ENCODE assay signal across 14 cellular contexts in genomic region chr12:16076970-16077527, GRCh38.
A peak's percentile ranks its signal among the peaks of the same experiment; 100 is the strongest.
DNase-seq lines count a peak whose midpoint lies in the region; ATAC-seq, FAIRE-seq and TF ChIP-seq lines count a peak whose summit lies in the region.
"Had no signal": no experiment of that assay in that cellular context is flagged by ENCODE, and none has a peak within 500 bp of the region (broad histone marks: within the 10 kb centered on the region; RNA-seq: fewer than 3 reads in every experiment).

No MANE protein-coding gene starts in this region.

- ATAC-seq in GM18870 (IDR thresholded peaks at IDR 0.05; ENCODE audit: unreplicated experiment) (peak; percentile 56), GM21529 (IDR thresholded peaks at IDR 0.05; ENCODE audit: unreplicated experiment) (peak; percentile 19), HG03159 (IDR thresholded peaks at IDR 0.05; ENCODE audit: unreplicated experiment) (peak; percentile 56), left colon (peak; percentile 97)
- ATAC-seq: sciatic nerve had no signal

- TF ChIP-seq POLR2A in prostate gland (IDR thresholded peaks at IDR 0.05): no peak

- TF ChIP-seq CTCF in kidney (IDR thresholded peaks at IDR 0.05; ENCODE audit: borderline replicate concordance, extremely low read depth, insufficient read depth) (no peak), prostate gland (IDR thresholded peaks at IDR 0.05) (no peak)

- 89% methylated on average over 1 of the region's 1 CpG for WGBS in prostate gland

- H3K27me3 ChIP-seq in prostate gland (replicated peaks; ENCODE audit: insufficient read depth): no peaks in the 10 kb centered on the region
- H3K27me3 ChIP-seq: ascending aorta, uterus had no signal

- H3K4me1 ChIP-seq in kidney (ENCODE audit: control insufficient read depth in 1 of 2, insufficient read depth in 1 of 2, low read depth in 1 of 2, low read length in 2 of 2): no peaks in the 10 kb centered on the region
- no peaks in the 10 kb centered on the region for H3K4me1 ChIP-seq in prostate gland (replicated peaks)
- H3K4me1 ChIP-seq: ascending aorta, uterus had no signal

- no peak overlapping the region for H3K9ac ChIP-seq in kidney (ENCODE audit: low read length in 2 of 2)

- H3K36me3 ChIP-seq in kidney (ENCODE audit: control insufficient read depth in 1 of 2, insufficient read depth in 2 of 2, low read length in 2 of 2) (no peaks in the 10 kb centered on the region), prostate gland (no peaks in the 10 kb centered on the region)
- H3K36me3 ChIP-seq: ascending aorta, uterus had no signal

- no peak for FAIRE-seq in kidney (lab: Jason Lieb, UNC)
- FAIRE-seq: colon had no signal

- intact Hi-C loops in left colon (cut with DNase I, micrococcal nuclease) (no loop called here), kidney (cut with DNase I) (no loop called here), prostate gland (cut with DNase I) (no loop called here)

- H3K4me3 ChIP-seq in kidney (ENCODE audit: low read length in 2 of 2) (no peak overlapping the region), prostate gland (no peak overlapping the region)
- H3K4me3 ChIP-seq: ascending aorta, uterus had no signal

- DNase-seq in left colon (peak in 1 of 2 donors; percentile 10), kidney (no peak), prostate gland (ENCODE audit: low spot score) (no peak), HUDEP-2 (lab: John Stamatoyannopoulos, UW; ENCODE audit: unreplicated experiment in 76 of 76) (no peak)
- no peak for DNase-seq in stimulated activated CD8-positive, alpha-beta memory T cell treated with anti-CD3 and anti-CD28 coated beads, Interleukin-4, amount 100 ng/mL, for 48 hours
- DNase-seq: activated CD4-positive, alpha-beta T cell treated with anti-CD3 and anti-CD28 coated beads, Interleukin-2, amount 50 U/mL, for 4 hours; activated naive CD4-positive, alpha-beta T cell treated with anti-CD3 and anti-CD28 coated beads for 36 hours; uterus had no signal

- H3K9me3 ChIP-seq in kidney (ENCODE audit: control insufficient read depth in 1 of 2, low read length in 2 of 2) (no peaks in the 10 kb centered on the region), prostate gland (no peaks in the 10 kb centered on the region)
- H3K9me3 ChIP-seq: ascending aorta, uterus had no signal

- H3K27ac ChIP-seq in kidney (ENCODE audit: low read depth in 2 of 2, low read length in 2 of 2): no peak overlapping the region
- no peak overlapping the region for H3K27ac ChIP-seq in prostate gland
- H3K27ac ChIP-seq: ascending aorta, uterus had no signal

Comparison
In these comparisons a context has a peak if more than half of its experiments do, and no peak if none do; other contexts are left out.
1. ATAC-seq: peak in every context shown above with its lines; median percentile 97 in left colon; 56 in GM18870; 56 in HG03159; 19 in GM21529.